Comparison of ENCODE assay signal across 13 cellular contexts in genomic region chr16:11135167-11135973, GRCh38.
A peak's percentile ranks its signal among the peaks of the same experiment; 100 is the strongest.
DNase-seq lines count a peak whose midpoint lies in the region; ATAC-seq and TF ChIP-seq lines count a peak whose summit lies in the region.
"Had no signal": no experiment of that assay in that cellular context is flagged by ENCODE, and none has a peak within 500 bp of the region (broad histone marks: within the 10 kb centered on the region; RNA-seq: fewer than 3 reads in every experiment).

No MANE protein-coding gene starts in this region.

- peak overlapping the region; percentile 62 for H3K27ac Mint-ChIP-seq in type B pancreatic cell
- H3K27ac Mint-ChIP-seq: activated naive CD8-positive, alpha-beta T cell treated with anti-CD3 and anti-CD28 coated beads for 36 hours had no signal

- H3F3A ChIP-seq in SK-N-SH (replicated peaks; ENCODE audit: insufficient read depth) = peaks cover 19% of the 10 kb centered on the region

- no peak for TF ChIP-seq EP300 in SK-N-SH (IDR thresholded peaks at IDR 0.05; ENCODE audit: borderline replicate concordance in 1 of 2, low read depth in 1 of 2, low read length in 1 of 2)

- H3K4me3 ChIP-seq in SK-N-SH (ENCODE audit: low read depth in 2 of 2, low read length in 1 of 2) = no peak overlapping the region
- H3K4me3 ChIP-seq: A549 had no signal

- H3K9me3 ChIP-seq in SK-N-SH = no peaks in the 10 kb centered on the region
- H3K9me3 ChIP-seq: A549 had no signal

- H4K20me1 ChIP-seq in SK-N-SH (ENCODE audit: insufficient read depth) = no peaks in the 10 kb centered on the region

- TF ChIP-seq CTCF in SK-N-SH (IDR thresholded peaks at IDR 0.05) = no peak
- TF ChIP-seq CTCF in type B pancreatic cell (conservative IDR thresholded peaks at IDR 0.05) = no peak
- TF ChIP-seq CTCF in GM20000 (IDR thresholded peaks at IDR 0.05; ENCODE audit: extremely low read depth, missing control alignments) = no peak

- H3K4me1 Mint-ChIP-seq in type B pancreatic cell (ENCODE audit: unreplicated experiment) = peaks cover 65% of the 10 kb centered on the region

- POLR2A ChIA-PET in SK-N-SH (lab: Yijun Ruan, JAX) = no interaction called here

- H3K36me3 ChIP-seq in SK-N-SH (replicated peaks in 1 of 2; ENCODE audit: control insufficient read depth in 1 of 2, insufficient read depth in 2 of 2, low read length in 1 of 2) = peaks cover 0 to 2% of the 10 kb centered on the region in 2 experiments

- H3K4me1 ChIP-seq in SK-N-SH (ENCODE audit: control insufficient read depth in 1 of 2, insufficient read depth in 2 of 2, low read depth in 1 of 2, low read length in 1 of 2) = peaks cover 41 to 62% of the 10 kb centered on the region in 2 experiments
- H3K4me1 ChIP-seq: A549 had no signal

- 0 out of 2 replicates have a peak overlapping the region, but pooled peaks have one; percentile 56 for H3K4me2 ChIP-seq in SK-N-SH
- H3K4me2 ChIP-seq: A549 had no signal

- no peaks in the 10 kb centered on the region for H3K27me3 ChIP-seq in SK-N-SH (ENCODE audit: insufficient read depth)

- DNase-seq in SK-N-SH (no peak), amniotic epithelial cell (ENCODE audit: low read depth) (peak; percentile 13), left lobe of liver (ENCODE audit: low spot score) (no peak), type B pancreatic cell (ENCODE audit: extremely low spot score, unreplicated experiment) (no peak), GM20000 (ENCODE audit: low spot score) (no peak)
- DNase-seq: activated CD4-positive, alpha-beta T cell treated with anti-CD3 and anti-CD28 coated beads for 4 hours; activated naive CD8-positive, alpha-beta T cell treated with anti-CD3 and anti-CD28 coated beads for 36 hours; effector CD4-positive, alpha-beta T cell; NCI-H187 had no signal

- no peak overlapping the region for H2AFZ ChIP-seq in SK-N-SH (ENCODE audit: low read depth)

- H3K9me3 Mint-ChIP-seq in type B pancreatic cell = no peaks in the 10 kb centered on the region
- H3K9me3 Mint-ChIP-seq: activated naive CD8-positive, alpha-beta T cell treated with anti-CD3 and anti-CD28 coated beads for 36 hours had no signal

- H3K9me2 ChIP-seq in SK-N-SH = no peaks in the 10 kb centered on the region

- H3K27ac ChIP-seq in SK-N-SH (ENCODE audit: low read depth in 2 of 2, low read length in 1 of 2) = peak overlapping the region in 1 of 2 experiments; percentile 21; a peak in 1 of 4 replicates

- H3K9ac ChIP-seq in SK-N-SH = no peak overlapping the region

- ATAC-seq in SK-N-SH treated with all-trans-retinoic acid at 6 μM for 48 hours (no peak), left lobe of liver (peak; percentile 42), HG03108 (IDR thresholded peaks at IDR 0.05; ENCODE audit: unreplicated experiment) (no peak), HG02678 (IDR thresholded peaks at IDR 0.05; ENCODE audit: unreplicated experiment) (no peak)
- ATAC-seq: A549 had no signal

- no peak for TF ChIP-seq RAD21 in SK-N-SH (IDR thresholded peaks at IDR 0.05; ENCODE audit: low read length)

- no peaks in the 10 kb centered on the region for H3K79me2 ChIP-seq in SK-N-SH (ENCODE audit: insufficient read depth)

- no peak overlapping the region for H3K4me3 Mint-ChIP-seq in type B pancreatic cell
- H3K4me3 Mint-ChIP-seq: activated naive CD8-positive, alpha-beta T cell treated with anti-CD3 and anti-CD28 coated beads for 36 hours had no signal

- WGBS in SK-N-SH (ENCODE audit: low lambda C conversion rate) = 91% methylated on average over 13 of the region's 16 CpGs

- CTCF ChIA-PET in SK-N-SH (lab: Yijun Ruan, JAX) = interaction anchor here (2.8 kb wide), 1 partner anchor 171 kb away, joined by 8 read pairs; no protein-coding TSS in a partner anchor

- H3K36me3 Mint-ChIP-seq in type B pancreatic cell = peaks cover 11% of the 10 kb centered on the region

- H3K27me3 Mint-ChIP-seq in type B pancreatic cell = no peaks in the 10 kb centered on the region
- H3K27me3 Mint-ChIP-seq: activated naive CD8-positive, alpha-beta T cell treated with anti-CD3 and anti-CD28 coated beads for 36 hours had no signal

TF ChIP-seq in SK-N-SH, 30 proteins besides CTCF, POLR2A, EP300 and RAD21:
- no peak for TF ChIP-seq EZH2phosphoT487 (IDR thresholded peaks at IDR 0.05; ENCODE audit: borderline replicate concordance, low read depth)
- no peak for TF ChIP-seq MAX (IDR thresholded peaks at IDR 0.05; ENCODE audit: low read depth)
- TF ChIP-seq USF1 (IDR thresholded peaks at IDR 0.05; ENCODE audit: borderline replicate concordance, low read depth) = no peak
- no peak for TF ChIP-seq RCOR1 (IDR thresholded peaks at IDR 0.05; ENCODE audit: low read length)
- no peak for TF ChIP-seq FOXM1 (IDR thresholded peaks at IDR 0.05; ENCODE audit: low read depth)
- TF ChIP-seq RXRA (IDR thresholded peaks at IDR 0.05; ENCODE audit: borderline replicate concordance, low read depth) = no peak

TF ChIP-seq in SK-N-SH treated with all-trans-retinoic acid at 6 μM for 48 hours, 23 proteins besides CTCF, POLR2A, EP300 and RAD21:
- TF ChIP-seq GLIS3 (CRISPR knock-in tag; IDR thresholded peaks at IDR 0.05) (no peak), PPARA (CRISPR knock-in tag; IDR thresholded peaks at IDR 0.05; ENCODE audit: borderline replicate concordance) (no peak), PATZ1 (CRISPR knock-in tag; IDR thresholded peaks at IDR 0.05; ENCODE audit: borderline replicate concordance) (no peak), ZNF565 (CRISPR knock-in tag; conservative IDR thresholded peaks at IDR 0.05; ENCODE audit: low read depth) (no peak), RARB (CRISPR knock-in tag; IDR thresholded peaks at IDR 0.05) (no peak), SNAI2 (CRISPR knock-in tag; IDR thresholded peaks at IDR 0.05) (no peak), ZFP30 (CRISPR knock-in tag; IDR thresholded peaks at IDR 0.05) (no peak), TCF4 (CRISPR knock-in tag; IDR thresholded peaks at IDR 0.05; ENCODE audit: borderline replicate concordance) (no peak), ESRRG (CRISPR knock-in tag; IDR thresholded peaks at IDR 0.05) (no peak), TSHZ2 (CRISPR knock-in tag; IDR thresholded peaks at IDR 0.05) (no peak)
